In genomic region chr20:36145877-36146707, GRCh38 we compare ENCODE assay signal across 13 cellular contexts. TPM values are rescaled to one million over a fixed set of nuclear protein-coding genes. Genes with fewer than 3 reads are reported as not detected.
A peak's percentile ranks its signal among the peaks of the same experiment; 100 is the strongest.
DNase-seq lines count a peak whose midpoint lies in the region; ATAC-seq and TF ChIP-seq lines count a peak whose summit lies in the region.
"Had no signal": no experiment of that assay in that cellular context is flagged by ENCODE, and none has a peak within 500 bp of the region (broad histone marks: within the 10 kb centered on the region; RNA-seq: fewer than 3 reads in every experiment).

No MANE protein-coding gene starts in this region.

- H3K4ac ChIP-seq in H9 (ENCODE audit: low read depth, low read length): no peak overlapping the region

- no peak overlapping the region for H3K23ac ChIP-seq in H9 (ENCODE audit: insufficient read length, low read depth, low read length)

- ATAC-seq in stimulated activated naive CD8-positive, alpha-beta T cell treated with anti-CD3 and anti-CD28 coated beads, Interleukin-15, amount 100 ng/mL, for 72 hours: no peak

- DNase-seq in D341Med (ENCODE audit: low spot score) (peak; percentile 62), NCI-H69 (lab: John Stamatoyannopoulos, UW) (peak; percentile 17), glutamatergic neuron (no peak), occipital lobe (lab: John Stamatoyannopoulos, UW) (peak; percentile 13), HUDEP-2 (lab: John Stamatoyannopoulos, UW; ENCODE audit: unreplicated experiment in 76 of 76) (no peak), H9 (no peak)
- DNase-seq in stimulated activated naive CD8-positive, alpha-beta T cell treated with anti-CD3 and anti-CD28 coated beads, Interleukin-15, amount 100 ng/mL, for 72 hours: no peak
- DNase-seq in activated CD4-positive, alpha-beta memory T cell treated with anti-CD3 and anti-CD28 coated beads, Interleukin-2, amount 10 ng/mL, durations not matched to agents 7 days and 5 days: no peak
- DNase-seq: activated CD4-positive, alpha-beta T cell treated with anti-CD3 and anti-CD28 coated beads for 1 hour; erythroblast; stimulated activated CD4-positive, alpha-beta T cell treated with anti-CD3 and anti-CD28 coated beads, Interleukin-15, amount 100 ng/mL, for 24 hours; stimulated activated CD8-positive, alpha-beta memory T cell treated with anti-CD3 and anti-CD28 coated beads, Interleukin-4, amount 100 ng/mL, for 48 hours had no signal

- H3K36me3 Mint-ChIP-seq in glutamatergic neuron (ENCODE audit: unreplicated experiment): no peaks in the 10 kb centered on the region
- no peaks in the 10 kb centered on the region for H3K36me3 Mint-ChIP-seq in activated CD4-positive, alpha-beta memory T cell treated with anti-CD3 and anti-CD28 coated beads, Interleukin-2, amount 10 ng/mL, durations not matched to agents 7 days and 5 days (ENCODE audit: low read depth)
- no peaks in the 10 kb centered on the region for H3K36me3 Mint-ChIP-seq in H9 (ENCODE audit: insufficient read depth in 1 of 3, low read depth in 3 of 3)

- H2BK15ac ChIP-seq in H9 (ENCODE audit: low read depth, low read length): no peak overlapping the region

- WGBS in H9 (ENCODE audit: extremely low coverage, insufficient read length, low lambda C conversion rate): no CpG with 5 or more reads among the region's 12 CpGs

- H3K27ac Mint-ChIP-seq in glutamatergic neuron (ENCODE audit: unreplicated experiment): peak overlapping the region; percentile 60
- peak overlapping the region in 1 of 2 donors; percentile 27 for H3K27ac Mint-ChIP-seq in stimulated activated naive CD8-positive, alpha-beta T cell treated with anti-CD3 and anti-CD28 coated beads, Interleukin-15, amount 100 ng/mL, for 72 hours
- H3K27ac Mint-ChIP-seq in activated CD4-positive, alpha-beta memory T cell treated with anti-CD3 and anti-CD28 coated beads, Interleukin-2, amount 10 ng/mL, durations not matched to agents 7 days and 5 days: no peak overlapping the region
- H3K27ac Mint-ChIP-seq in H9: no peak overlapping the region
- H3K27ac Mint-ChIP-seq: B cell had no signal

- POLR2A ChIA-PET in activated CD4-positive, alpha-beta memory T cell treated with anti-CD3 and anti-CD28 coated beads, Interleukin-2, amount 10 ng/mL, durations not matched to agents 7 days and 5 days (lab: Charles Lee): no interaction called here

- no peaks in the 10 kb centered on the region for H3K79me2 ChIP-seq in H9 (ENCODE audit: insufficient read depth, low read length)

- H2BK120ac ChIP-seq in H9 (ENCODE audit: low read depth, low read length, poor library complexity, severe bottlenecking): no peak overlapping the region

- H2BK12ac ChIP-seq in H9 (ENCODE audit: insufficient read length, low read depth, low read length): no peak overlapping the region

- H3K27ac ChIP-seq in H9 (ENCODE audit: insufficient read length, low read depth, low read length): no peak overlapping the region

- H3K56ac ChIP-seq in H9 (ENCODE audit: insufficient read length, low read depth, low read length): no peak overlapping the region

- no peak overlapping the region for H4K8ac ChIP-seq in H9 (replicated peaks; ENCODE audit: insufficient read length, low read depth, low read length)

- CTCF ChIA-PET in activated CD4-positive, alpha-beta memory T cell treated with anti-CD3 and anti-CD28 coated beads, Interleukin-2, amount 10 ng/mL, durations not matched to agents 7 days and 5 days (lab: Charles Lee): no interaction called here

- H3K27me3 ChIP-seq in H9 (ENCODE audit: insufficient read depth, low read length): no peaks in the 10 kb centered on the region

- no peak overlapping the region for H4K5ac ChIP-seq in H9 (ENCODE audit: insufficient read length, low read depth, low read length)

- TF ChIP-seq CTCF in glutamatergic neuron (IDR thresholded peaks at IDR 0.05; ENCODE audit: partially characterized antibody, unreplicated experiment) (no peak), H9 (conservative IDR thresholded peaks at IDR 0.05) (no peak)

- H3K23me2 ChIP-seq in H9 (ENCODE audit: insufficient read length, low read depth, low read length, poor library complexity, severe bottlenecking): no peaks in the 10 kb centered on the region

- no peak overlapping the region for H3T11ph ChIP-seq in H9 (ENCODE audit: low read length)

- H3K4me3 Mint-ChIP-seq in glutamatergic neuron (ENCODE audit: unreplicated experiment): no peak overlapping the region
- no peak overlapping the region for H3K4me3 Mint-ChIP-seq in stimulated activated naive CD8-positive, alpha-beta T cell treated with anti-CD3 and anti-CD28 coated beads, Interleukin-15, amount 100 ng/mL, for 72 hours
- H3K4me3 Mint-ChIP-seq in activated CD4-positive, alpha-beta memory T cell treated with anti-CD3 and anti-CD28 coated beads, Interleukin-2, amount 10 ng/mL, durations not matched to agents 7 days and 5 days: no peak overlapping the region
- H3K4me3 Mint-ChIP-seq in H9: no peak overlapping the region
- H3K4me3 Mint-ChIP-seq: B cell had no signal

- no peaks in the 10 kb centered on the region for H3K4me1 ChIP-seq in H9 (ENCODE audit: insufficient read depth, low read length)

- peaks cover 5% of the 10 kb centered on the region for H3K27me3 Mint-ChIP-seq in glutamatergic neuron (ENCODE audit: unreplicated experiment)
- H3K27me3 Mint-ChIP-seq in stimulated activated naive CD8-positive, alpha-beta T cell treated with anti-CD3 and anti-CD28 coated beads, Interleukin-15, amount 100 ng/mL, for 72 hours: peaks cover 7% of the 10 kb centered on the region
- peaks cover 12% of the 10 kb centered on the region for H3K27me3 Mint-ChIP-seq in activated CD4-positive, alpha-beta memory T cell treated with anti-CD3 and anti-CD28 coated beads, Interleukin-2, amount 10 ng/mL, durations not matched to agents 7 days and 5 days
- H3K27me3 Mint-ChIP-seq in H9 (ENCODE audit: low read depth): peaks cover 3% of the 10 kb centered on the region; the same call in 1 of the 2 replicates

- H3K9ac ChIP-seq in H9 (ENCODE audit: extremely low read depth, insufficient read length, low read length): no peak overlapping the region

- no peak overlapping the region for H4K91ac ChIP-seq in H9 (ENCODE audit: insufficient read length, low read depth, low read length)

- H2AK5ac ChIP-seq in H9 (ENCODE audit: insufficient read length, low read length): no peak overlapping the region

- no peaks in the 10 kb centered on the region for H3K79me1 ChIP-seq in H9 (ENCODE audit: insufficient read depth, low read depth, low read length, poor library complexity, severe bottlenecking)

- peaks cover 25% of the 10 kb centered on the region for H3K4me1 Mint-ChIP-seq in glutamatergic neuron (ENCODE audit: low read depth, unreplicated experiment)
- H3K4me1 Mint-ChIP-seq in stimulated activated naive CD8-positive, alpha-beta T cell treated with anti-CD3 and anti-CD28 coated beads, Interleukin-15, amount 100 ng/mL, for 72 hours: peaks cover 8% of the 10 kb centered on the region
- H3K4me1 Mint-ChIP-seq in activated CD4-positive, alpha-beta memory T cell treated with anti-CD3 and anti-CD28 coated beads, Interleukin-2, amount 10 ng/mL, durations not matched to agents 7 days and 5 days: peaks cover 4% of the 10 kb centered on the region
- no peaks in the 10 kb centered on the region for H3K4me1 Mint-ChIP-seq in H9

- no peak overlapping the region for H3K14ac ChIP-seq in H9 (ENCODE audit: insufficient read depth, low read length)

- no peaks in the 10 kb centered on the region for H4K20me1 ChIP-seq in H9 (ENCODE audit: control insufficient read depth, insufficient read depth, insufficient read length)

- H3K9me3 ChIP-seq in H9 (ENCODE audit: control insufficient read depth, low read depth, low read length): no peaks in the 10 kb centered on the region

- no peak overlapping the region for H3K18ac ChIP-seq in H9 (ENCODE audit: insufficient read length, low read depth, low read length)

- no peak overlapping the region for H3K4me2 ChIP-seq in H9 (ENCODE audit: insufficient read depth, insufficient read length, low read length)

- H3K9me3 Mint-ChIP-seq in glutamatergic neuron (ENCODE audit: unreplicated experiment): peaks cover 2% of the 10 kb centered on the region
- H3K9me3 Mint-ChIP-seq in stimulated activated naive CD8-positive, alpha-beta T cell treated with anti-CD3 and anti-CD28 coated beads, Interleukin-15, amount 100 ng/mL, for 72 hours: no peaks in the 10 kb centered on the region
- H3K9me3 Mint-ChIP-seq in activated CD4-positive, alpha-beta memory T cell treated with anti-CD3 and anti-CD28 coated beads, Interleukin-2, amount 10 ng/mL, durations not matched to agents 7 days and 5 days: no peaks in the 10 kb centered on the region
- no peaks in the 10 kb centered on the region for H3K9me3 Mint-ChIP-seq in H9

- H2BK20ac ChIP-seq in H9 (ENCODE audit: low read depth, low read length, poor library complexity, severe bottlenecking): no peak overlapping the region

- H2BK5ac ChIP-seq in H9 (ENCODE audit: insufficient read length, low read length): no peak overlapping the region

- H2AFZ ChIP-seq in H9 (ENCODE audit: low read length): no peak overlapping the region

RNA-seq across cellular contexts. Expression of gene EPB41L1, which starts 8.4 kb away (rescaled TPM):
- 54.1 TPM for total RNA-seq in glutamatergic neuron (ENCODE audit: unreplicated experiment)
- total RNA-seq in occipital lobe: 82.2 TPM
- total RNA-seq in activated CD4-positive, alpha-beta memory T cell treated with anti-CD3 and anti-CD28 coated beads, Interleukin-2, amount 10 ng/mL, durations not matched to agents 7 days and 5 days: under 1 TPM in 1 of 2 experiments, not detected in 1; 0.20 TPM
- 29.9 and 31.1 TPM in 2 replicates for total RNA-seq in H9 (2021)

Comparison
In these comparisons a context has a peak if more than half of its experiments do, and no peak if none do; other contexts are left out.
1. DNase-seq: peak in D341Med (single experiment), NCI-H69 (single experiment) and occipital lobe (single experiment); none in glutamatergic neuron (single experiment), HUDEP-2 (0 of 76), stimulated activated naive CD8-positive, alpha-beta T cell treated with anti-CD3 and anti-CD28 coated beads, Interleukin-15, amount 100 ng/mL, for 72 hours (0 of 2), activated CD4-positive, alpha-beta memory T cell treated with anti-CD3 and anti-CD28 coated beads, Interleukin-2, amount 10 ng/mL, durations not matched to agents 7 days and 5 days (single experiment) and H9 (single experiment).
2. RNA of gene EPB41L1, which starts 8.4 kb away (total RNA-seq): 82.2 TPM in occipital lobe (single experiment), 54.1 TPM in glutamatergic neuron (single experiment) and 29.9 to 31.1 TPM in H9; 0.20 TPM in activated CD4-positive, alpha-beta memory T cell treated with anti-CD3 and anti-CD28 coated beads, Interleukin-2, amount 10 ng/mL, durations not matched to agents 7 days and 5 days; every median in the first group is over 10 times any median in the second.